In genomic region chr5:470961-471749, GRCh38 we compare ENCODE assay signal across 10 cellular contexts. TPM values are rescaled to one million over a fixed set of nuclear protein-coding genes. Genes with fewer than 3 reads are reported as not detected.
DNase-seq lines count a peak whose midpoint lies in the region; ATAC-seq and TF ChIP-seq lines count a peak whose summit lies in the region.
"Had no signal": no experiment of that assay in that cellular context is flagged by ENCODE, and none has a peak within 500 bp of the region (broad histone marks: within the 10 kb centered on the region; RNA-seq: fewer than 3 reads in every experiment).

No MANE protein-coding gene starts in this region.

- CTCF ChIA-PET in activated CD4-positive, alpha-beta T cell treated with anti-CD3 and anti-CD28 coated beads for 36 hours (lab: Charles Lee): interaction anchor here (0.8 to 1.7 kb wide), 3 partner anchors 20 to 25 kb away, joined by 3 to 10 read pairs (median 6); no protein-coding TSS in a partner anchor
- CTCF ChIA-PET in T-cell (lab: Charles Lee): interaction anchor here in 1 of 2 donors (1.2 kb wide), 1 partner anchor 24 kb away, joined by 5 read pairs; no protein-coding TSS in a partner anchor

- no peak for TF ChIP-seq POLR2A in heart left ventricle (IDR thresholded peaks at IDR 0.05)

- peak overlapping the region in 2 of 12 donors; percentile 98 for H3K4me3 ChIP-seq in heart left ventricle

- H3K36me3 Mint-ChIP-seq in activated CD4-positive, alpha-beta T cell treated with anti-CD3 and anti-CD28 coated beads for 36 hours (ENCODE audit: low read depth): peaks cover 30% of the 10 kb centered on the region
- H3K36me3 Mint-ChIP-seq in T-cell: no peaks in the 10 kb centered on the region
- H3K36me3 Mint-ChIP-seq in stimulated activated effector memory CD8-positive, alpha-beta T cell treated with anti-CD3 and anti-CD28 coated beads, Interleukin-12 subunit alpha, Interleukin-12 subunit beta, amount 100 ng/mL, for 72 hours: peaks cover 47% of the 10 kb centered on the region

- H3K27ac ChIP-seq in heart left ventricle: no peak overlapping the region

- peak; percentile 13 for DNase-seq in activated CD4-positive, alpha-beta T cell treated with anti-CD3 and anti-CD28 coated beads for 36 hours
- DNase-seq in activated CD4-positive, alpha-beta T cell treated with anti-CD3 and anti-CD28 coated beads for 4 hours: no peak
- peak in 1 of 34 experiments; percentile 2 for DNase-seq in T-cell
- DNase-seq in heart left ventricle: peak in 4 of 5 donors; percentile 19 to 52 (median 21)
- DNase-seq in stimulated activated effector memory CD8-positive, alpha-beta T cell treated with anti-CD3 and anti-CD28 coated beads, Interleukin-12 subunit alpha, Interleukin-12 subunit beta, amount 100 ng/mL, for 72 hours (ENCODE audit: low spot score in 2 of 2): no peak
- DNase-seq in DMS53 treated with DMSO at 0.1 percent for 48 hours (lab: John Stamatoyannopoulos, UW; ENCODE audit: unreplicated experiment): no peak
- DNase-seq in OCI-M2 (lab: John Stamatoyannopoulos, UW; ENCODE audit: unreplicated experiment): no peak
- DNase-seq: cortex of kidney, T-helper 9 cell had no signal

- WGBS in heart left ventricle, 4 donors: 93 to 95% (median 93%) methylated on average over 29 to 31 of the region's 31 CpGs

- H3K9me3 Mint-ChIP-seq in activated CD4-positive, alpha-beta T cell treated with anti-CD3 and anti-CD28 coated beads for 36 hours (ENCODE audit: low read depth): no peaks in the 10 kb centered on the region
- no peaks in the 10 kb centered on the region for H3K9me3 Mint-ChIP-seq in T-cell
- no peaks in the 10 kb centered on the region for H3K9me3 Mint-ChIP-seq in stimulated activated effector memory CD8-positive, alpha-beta T cell treated with anti-CD3 and anti-CD28 coated beads, Interleukin-12 subunit alpha, Interleukin-12 subunit beta, amount 100 ng/mL, for 72 hours

- peak overlapping the region; percentile 93 for H3K27ac Mint-ChIP-seq in activated CD4-positive, alpha-beta T cell treated with anti-CD3 and anti-CD28 coated beads for 36 hours
- H3K27ac Mint-ChIP-seq in T-cell: peak overlapping the region; percentile 63 to 81
- peak overlapping the region; percentile 85 for H3K27ac Mint-ChIP-seq in stimulated activated effector memory CD8-positive, alpha-beta T cell treated with anti-CD3 and anti-CD28 coated beads, Interleukin-12 subunit alpha, Interleukin-12 subunit beta, amount 100 ng/mL, for 72 hours

- H3K27me3 Mint-ChIP-seq in activated CD4-positive, alpha-beta T cell treated with anti-CD3 and anti-CD28 coated beads for 36 hours: no peaks in the 10 kb centered on the region
- H3K27me3 Mint-ChIP-seq in T-cell: peaks cover 0 to 6% of the 10 kb centered on the region in 2 donors

- no peak for TF ChIP-seq CTCF in heart left ventricle (IDR thresholded peaks at IDR 0.05)

- peaks cover 25% of the 10 kb centered on the region for H3K4me1 Mint-ChIP-seq in activated CD4-positive, alpha-beta T cell treated with anti-CD3 and anti-CD28 coated beads for 36 hours
- peaks cover 25 to 30% (median 27%) of the 10 kb centered on the region in 3 donors for H3K4me1 Mint-ChIP-seq in T-cell
- peaks cover 28% of the 10 kb centered on the region for H3K4me1 Mint-ChIP-seq in stimulated activated effector memory CD8-positive, alpha-beta T cell treated with anti-CD3 and anti-CD28 coated beads, Interleukin-12 subunit alpha, Interleukin-12 subunit beta, amount 100 ng/mL, for 72 hours

- ATAC-seq in activated CD4-positive, alpha-beta T cell treated with anti-CD3 and anti-CD28 coated beads for 36 hours: no peak
- ATAC-seq in T-cell (replicated peaks in 1 of 4) (no peak), heart left ventricle (no peak), HG03520 (IDR thresholded peaks at IDR 0.05; ENCODE audit: unreplicated experiment) (no peak)
- ATAC-seq in stimulated activated effector memory CD8-positive, alpha-beta T cell treated with anti-CD3 and anti-CD28 coated beads, Interleukin-12 subunit alpha, Interleukin-12 subunit beta, amount 100 ng/mL, for 72 hours: no peak

- POLR2A ChIA-PET in activated CD4-positive, alpha-beta T cell treated with anti-CD3 and anti-CD28 coated beads for 36 hours (lab: Charles Lee): interaction anchor here (1.6 kb wide), 1 partner anchor 25 kb away, joined by 10 read pairs; no protein-coding TSS in a partner anchor
- POLR2A ChIA-PET in T-cell (lab: Charles Lee): interaction anchor here in 1 of 2 donors (0.6 kb wide), 1 partner anchor 7 kb away, joined by 3 read pairs; no protein-coding TSS in a partner anchor

- H3K36me3 ChIP-seq in heart left ventricle: peaks cover 0 to 25% (median 15%) of the 10 kb centered on the region in 9 donors

- no peaks in the 10 kb centered on the region for H3K9me3 ChIP-seq in heart left ventricle

- peak overlapping the region; percentile 88 for H3K4me3 Mint-ChIP-seq in activated CD4-positive, alpha-beta T cell treated with anti-CD3 and anti-CD28 coated beads for 36 hours
- peak overlapping the region; percentile 75 to 93 (median 77) for H3K4me3 Mint-ChIP-seq in T-cell
- H3K4me3 Mint-ChIP-seq in stimulated activated effector memory CD8-positive, alpha-beta T cell treated with anti-CD3 and anti-CD28 coated beads, Interleukin-12 subunit alpha, Interleukin-12 subunit beta, amount 100 ng/mL, for 72 hours: peak overlapping the region; percentile 93

- H3K4me1 ChIP-seq in heart left ventricle: peaks cover 3 to 40% (median 18%) of the 10 kb centered on the region in 12 donors

- intact Hi-C loops in activated CD4-positive, alpha-beta T cell treated with anti-CD3 and anti-CD28 coated beads for 36 hours (cut with DNase I, micrococcal nuclease): loop anchor here (5.0 to 10.0 kb wide), 3 partner anchors 141 to 1051 kb away; partner anchors contain the start of genes CEP72 (in 1 of the 2), CLPTM1L (in 1 of the 2) and LPCAT1 (in 1 of the 2)
- intact Hi-C loops in heart left ventricle (cut with DNase I): loop anchor here in 1 of 10 donors (10.0 kb wide), 2 partner anchors 144 to 434 kb away; partner anchors contain the start of gene CEP72

- peaks cover 0 to 19% (median 13%) of the 10 kb centered on the region in 9 donors for H3K27me3 ChIP-seq in heart left ventricle

RNA-seq across cellular contexts. Expression of gene EXOC3, which starts 28.2 kb away (rescaled TPM):
- 10 to 100 TPM; 49.7 to 62.7 TPM for total RNA-seq in activated CD4-positive, alpha-beta T cell treated with anti-CD3 and anti-CD28 coated beads for 36 hours
- total RNA-seq in T-cell (10 to 100 TPM; 81.6 to 99.8 (median 84.2) TPM), heart left ventricle (10 to 100 TPM; 33.6 to 45.5 (median 42.8) TPM)
- 10 to 100 TPM; 20.6 to 45.4 TPM for polyA plus RNA-seq in heart left ventricle

RNA-seq across cellular contexts. Expression of gene SLC9A3, which starts 53.1 kb away (rescaled TPM):
- total RNA-seq in activated CD4-positive, alpha-beta T cell treated with anti-CD3 and anti-CD28 coated beads for 36 hours: 1 to 10 TPM; 2.1 to 2.4 TPM
- total RNA-seq in T-cell (1 to 10 TPM; 1.9 to 3.5 (median 2.5) TPM), heart left ventricle (1 to 10 TPM in 6 of 9 donors, under 1 TPM in 3; 0.65 to 3.8 (median 1.1) TPM)
- polyA plus RNA-seq in heart left ventricle: under 1 TPM; 0.50 to 0.82 TPM

Comparison
In these comparisons a context has a peak if more than half of its experiments do, and no peak if none do; other contexts are left out.
1. DNase-seq: peak in activated CD4-positive, alpha-beta T cell treated with anti-CD3 and anti-CD28 coated beads for 36 hours (single experiment) and heart left ventricle (4 of 5); none in activated CD4-positive, alpha-beta T cell treated with anti-CD3 and anti-CD28 coated beads for 4 hours (0 of 2), stimulated activated effector memory CD8-positive, alpha-beta T cell treated with anti-CD3 and anti-CD28 coated beads, Interleukin-12 subunit alpha, Interleukin-12 subunit beta, amount 100 ng/mL, for 72 hours (0 of 2), DMS53 treated with DMSO at 0.1 percent for 48 hours (single experiment) and OCI-M2 (single experiment).
2. Peak in every context shown above with its lines, with median percentiles within 50 percentile points of each other: H3K27ac Mint-ChIP-seq and H3K4me3 Mint-ChIP-seq.